In the genomic region with DNA sequence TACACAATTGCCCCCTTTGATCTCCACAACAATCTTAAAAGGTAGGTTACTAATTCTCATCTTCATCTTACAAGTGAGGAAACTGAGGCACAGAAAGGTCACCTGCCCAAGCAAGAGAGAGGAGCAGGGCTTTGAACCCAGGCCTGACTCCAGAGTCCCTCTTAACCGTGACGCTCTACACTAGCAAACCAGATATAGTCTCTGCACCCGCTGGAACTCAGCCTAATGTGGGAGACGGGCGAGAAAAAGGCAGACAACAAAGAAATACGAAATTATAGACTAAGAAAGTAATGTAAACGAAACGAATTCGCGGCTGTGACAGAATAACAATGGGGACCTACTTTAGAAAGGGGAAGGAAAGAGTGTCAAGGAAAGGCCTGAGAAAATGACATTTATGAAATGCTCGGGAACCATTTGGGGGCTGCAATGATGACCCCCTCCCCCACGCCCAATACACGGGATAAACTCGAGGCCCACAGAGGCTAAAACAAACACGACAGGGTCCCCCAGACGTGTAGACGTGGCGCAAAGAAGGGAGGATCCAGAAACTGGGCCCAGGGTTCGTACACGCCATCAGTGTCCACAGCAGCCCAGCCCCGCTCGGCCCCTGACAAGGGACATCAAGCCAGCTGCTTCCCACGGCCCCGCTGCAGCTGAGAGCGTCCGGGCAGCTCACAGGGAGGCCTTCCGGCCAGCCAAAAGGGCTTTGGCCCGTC, we compare ENCODE assay signal across 1 cellular context.
TF ChIP-seq lines count a peak whose summit lies in the region.

No MANE protein-coding gene starts in this region.

TF ChIP-seq in K562, 482 proteins besides CTCF, POLR2A, EP300 and RAD21 (continued from another document):
- TF ChIP-seq ZBTB7A (IDR thresholded peaks at IDR 0.05; ENCODE audit: borderline replicate concordance, control insufficient read depth, low read depth, low read length), result peak; percentile 59; the same call in 1 of the 2 replicates
- TF ChIP-seq, protein P1, sequence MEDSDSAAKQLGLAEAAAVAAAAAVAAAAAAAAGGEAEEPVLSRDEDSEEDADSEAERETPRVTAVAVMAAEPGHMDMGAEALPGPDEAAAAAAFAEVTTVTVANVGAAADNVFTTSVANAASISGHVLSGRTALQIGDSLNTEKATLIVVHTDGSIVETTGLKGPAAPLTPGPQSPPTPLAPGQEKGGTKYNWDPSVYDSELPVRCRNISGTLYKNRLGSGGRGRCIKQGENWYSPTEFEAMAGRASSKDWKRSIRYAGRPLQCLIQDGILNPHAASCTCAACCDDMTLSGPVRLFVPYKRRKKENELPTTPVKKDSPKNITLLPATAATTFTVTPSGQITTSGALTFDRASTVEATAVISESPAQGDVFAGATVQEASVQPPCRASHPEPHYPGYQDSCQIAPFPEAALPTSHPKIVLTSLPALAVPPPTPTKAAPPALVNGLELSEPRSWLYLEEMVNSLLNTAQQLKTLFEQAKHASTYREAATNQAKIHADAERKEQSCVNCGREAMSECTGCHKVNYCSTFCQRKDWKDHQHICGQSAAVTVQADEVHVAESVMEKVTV (CRISPR knock-in tag; IDR thresholded peaks at IDR 0.05), result 0 out of 2 replicates have a peak, but pooled peaks have one; percentile 8
- TF ChIP-seq, protein P2, sequence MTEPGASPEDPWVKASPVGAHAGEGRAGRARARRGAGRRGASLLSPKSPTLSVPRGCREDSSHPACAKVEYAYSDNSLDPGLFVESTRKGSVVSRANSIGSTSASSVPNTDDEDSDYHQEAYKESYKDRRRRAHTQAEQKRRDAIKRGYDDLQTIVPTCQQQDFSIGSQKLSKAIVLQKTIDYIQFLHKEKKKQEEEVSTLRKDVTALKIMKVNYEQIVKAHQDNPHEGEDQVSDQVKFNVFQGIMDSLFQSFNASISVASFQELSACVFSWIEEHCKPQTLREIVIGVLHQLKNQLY (CRISPR knock-in tag; conservative IDR thresholded peaks at IDR 0.05), result 0 out of 4 replicates have a peak, but pooled peaks of 1 of the 2 experiments have one; percentile 27
